Comparison of ENCODE assay signal across 8 cellular contexts in genomic region chr13:79480954-79481684, GRCh38. TPM values are rescaled to one million over a fixed set of nuclear protein-coding genes. Genes with fewer than 3 reads are reported as not detected.
DNase-seq lines count a peak whose midpoint lies in the region; ATAC-seq and TF ChIP-seq lines count a peak whose summit lies in the region.

A gene with protein sequence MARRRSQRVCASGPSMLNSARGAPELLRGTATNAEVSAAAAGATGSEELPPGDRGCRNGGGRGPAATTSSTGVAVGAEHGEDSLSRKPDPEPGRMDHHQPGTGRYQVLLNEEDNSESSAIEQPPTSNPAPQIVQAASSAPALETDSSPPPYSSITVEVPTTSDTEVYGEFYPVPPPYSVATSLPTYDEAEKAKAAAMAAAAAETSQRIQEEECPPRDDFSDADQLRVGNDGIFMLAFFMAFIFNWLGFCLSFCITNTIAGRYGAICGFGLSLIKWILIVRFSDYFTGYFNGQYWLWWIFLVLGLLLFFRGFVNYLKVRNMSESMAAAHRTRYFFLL (plus strand): TSS chr13:79481155. CDS start chr13:79481204, 49 bp downstream.

- peak; percentile 81 for ATAC-seq in GM19438 (IDR thresholded peaks at IDR 0.05; ENCODE audit: low read depth, unreplicated experiment)
- peak; percentile 91 for ATAC-seq in HG03571 (IDR thresholded peaks at IDR 0.05; ENCODE audit: unreplicated experiment)
- peak; percentile 95 for ATAC-seq in lung (ENCODE audit: insufficient read depth, low FRiP score)

- peaks cover 0 to 7% of the 10 kb centered on the region in 2 donors for H3K4me1 ChIP-seq in lung (ENCODE audit: control insufficient read depth in 2 of 2, insufficient read depth in 2 of 2, low read length in 2 of 2)

- TF ChIP-seq CTCF in lung (IDR thresholded peaks at IDR 0.05; ENCODE audit: control extremely low read depth, extremely low read depth): no peak

- DNase-seq in CD1c-positive myeloid dendritic cell (ENCODE audit: extremely low spot score) (peak; percentile 84), NCI-H82 treated with DMSO at 0.1 percent for 48 hours (lab: John Stamatoyannopoulos, UW; ENCODE audit: unreplicated experiment) (peak; percentile 48), lung (ENCODE audit: low spot score) (peak; percentile 89)
- peak; percentile 69 to 75 for DNase-seq in activated CD8-positive, alpha-beta memory T cell treated with anti-CD3 and anti-CD28 coated beads for 1 hour (ENCODE audit: extremely low read depth in 1 of 2, low read depth in 1 of 2)
- peak; percentile 74 for DNase-seq in effector CD4-positive, alpha-beta T cell
- DNase-seq in stimulated activated CD4-positive, alpha-beta T cell treated with anti-CD3 and anti-CD28 coated beads, TNF-alpha, amount 100 ng/mL, for 4 hours (ENCODE audit: low read depth in 3 of 3): peak; percentile 86 to 95 (median 91)

- H3K4me3 ChIP-seq in lung: peak within 1 kb of the TSS; percentile 70

- no peaks in the 10 kb centered on the region for H3K9me3 ChIP-seq in lung (ENCODE audit: control insufficient read depth in 2 of 2, insufficient read depth in 1 of 2, low read length in 1 of 2)

- H3K27ac ChIP-seq in lung (ENCODE audit: low read depth in 1 of 2, low read length in 1 of 2): peak within 1 kb of the TSS; percentile 63 to 71

- H3K27me3 ChIP-seq in lung (ENCODE audit: control insufficient read depth, insufficient read depth): no peaks in the 10 kb centered on the region

- no peaks in the 10 kb centered on the region for H3K36me3 ChIP-seq in lung (ENCODE audit: control insufficient read depth in 2 of 2, insufficient read depth in 2 of 2, low read length in 2 of 2)

- WGBS in lung, 2 donors: 1% methylated on average over 65 to 74 of the region's 74 CpGs

RNA-seq across cellular contexts. Expression of the gene that starts here (rescaled TPM):
- 10 to 100 TPM; 29.2 to 38.4 TPM for total RNA-seq in lung
- polyA plus RNA-seq in lung: 10 to 100 TPM; 14.0 to 17.2 TPM

Comparison
In these comparisons a context has a peak if more than half of its experiments do, and no peak if none do; other contexts are left out.
1. Peak in every context shown above with its lines: DNase-seq, ATAC-seq, H3K4me3 ChIP-seq and H3K27ac ChIP-seq.